In the genomic region with DNA sequence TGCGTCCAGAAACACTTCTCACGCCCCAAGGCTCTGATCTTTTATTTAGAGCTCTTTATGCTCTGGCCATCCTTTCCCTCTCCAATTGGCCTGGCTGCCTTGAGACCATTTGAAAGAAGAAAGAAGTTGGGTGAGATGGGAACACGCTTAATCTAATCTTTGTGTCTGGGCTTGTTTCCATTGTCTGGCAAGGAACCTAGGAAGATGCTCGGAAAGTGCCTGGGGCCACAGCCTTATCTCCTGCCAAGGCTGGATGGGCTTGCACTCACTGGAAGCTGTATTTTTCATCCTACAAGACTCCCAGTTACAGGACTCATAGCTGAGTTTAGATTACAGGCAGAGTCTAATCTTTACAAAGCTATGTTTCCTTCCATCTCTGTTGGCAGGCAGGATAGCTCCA, we compare ENCODE assay signal across 25 cellular contexts.
"Had no signal": no experiment of that assay in that cellular context is flagged by ENCODE, and none has a peak within 500 bp of the region (broad histone marks: within the 10 kb centered on the region; RNA-seq: fewer than 3 reads in every experiment).

No MANE protein-coding gene starts in this region.

- H3K9me3 Mint-ChIP-seq: activated CD4-positive, alpha-beta memory T cell treated with anti-CD3 and anti-CD28 coated beads, Interleukin-2, amount 10 ng/mL, durations not matched to agents 7 days and 5 days; activated CD4-positive, alpha-beta T cell treated with anti-CD3 and anti-CD28 coated beads, Interleukin-2, amount 10 ng/mL, durations not matched to agents 7 days and 5 days; activated naive CD4-positive, alpha-beta T cell treated with anti-CD3 and anti-CD28 coated beads, Interleukin-2, amount 10 ng/mL, durations not matched to agents 7 days and 5 days; activated T-cell treated with anti-CD3 and anti-CD28 coated beads, Interleukin-2, amount 50 U/mL, for 24 hours; natural killer cell; neural progenitor cell; type B pancreatic cell; WTC11 had no signal

- H3K36me3 Mint-ChIP-seq: activated naive CD4-positive, alpha-beta T cell treated with anti-CD3 and anti-CD28 coated beads, Interleukin-2, amount 10 ng/mL, durations not matched to agents 7 days and 5 days; natural killer cell; neural progenitor cell; type B pancreatic cell; WTC11 had no signal

- DNase-seq: activated CD4-positive, alpha-beta memory T cell treated with anti-CD3 and anti-CD28 coated beads, Interleukin-2, amount 10 ng/mL, durations not matched to agents 7 days and 5 days; activated CD4-positive, alpha-beta T cell treated with anti-CD3 and anti-CD28 coated beads for 1 hour; activated CD4-positive, alpha-beta T cell treated with anti-CD3 and anti-CD28 coated beads, Interleukin-2, amount 10 ng/mL, durations not matched to agents 7 days and 5 days; activated CD8-positive, alpha-beta memory T cell treated with anti-CD3 and anti-CD28 coated beads, Interleukin-2, amount 50 U/mL, for 48 hours; activated gamma-delta T cell; activated naive CD4-positive, alpha-beta T cell treated with anti-CD3 and anti-CD28 coated beads, Interleukin-2, amount 10 ng/mL, durations not matched to agents 7 days and 5 days; activated T-cell treated with anti-CD3 and anti-CD28 coated beads, Interleukin-2, amount 50 U/mL, for 24 hours; amniotic stem cell; brain microvascular endothelial cell; dorsolateral prefrontal cortex; effector memory CD4-positive, alpha-beta T cell; foreskin melanocyte; heart right ventricle; left lung; lower lobe of right lung; mesenchymal stem cell; natural killer cell; right cardiac atrium; stimulated activated CD4-positive, alpha-beta T cell treated with anti-CD3 and anti-CD28 coated beads, Interleukin-15, amount 100 ng/mL, for 24 hours; stimulated activated CD4-positive, alpha-beta T cell treated with anti-CD3 and anti-CD28 coated beads, Interleukin-2, amount 100 ng/mL, for 24 hours; stimulated activated naive CD4-positive, alpha-beta T cell treated with Interleukin-2 at 50 U/mL for 16 hours; uterus had no signal

- ATAC-seq: heart right ventricle, left lung, lower lobe of right lung, natural killer cell, right cardiac atrium, WTC11 had no signal

- H3K27ac Mint-ChIP-seq: activated CD4-positive, alpha-beta memory T cell treated with anti-CD3 and anti-CD28 coated beads, Interleukin-2, amount 10 ng/mL, durations not matched to agents 7 days and 5 days; activated CD4-positive, alpha-beta T cell treated with anti-CD3 and anti-CD28 coated beads, Interleukin-2, amount 10 ng/mL, durations not matched to agents 7 days and 5 days; activated naive CD4-positive, alpha-beta T cell treated with anti-CD3 and anti-CD28 coated beads, Interleukin-2, amount 10 ng/mL, durations not matched to agents 7 days and 5 days; activated T-cell treated with anti-CD3 and anti-CD28 coated beads, Interleukin-2, amount 50 U/mL, for 24 hours; natural killer cell; neural progenitor cell; type B pancreatic cell; WTC11 had no signal
